In genomic region chr11:86798988-86799387, GRCh38 we compare ENCODE assay signal across 11 cellular contexts. TPM values are rescaled to one million over a fixed set of nuclear protein-coding genes. Genes with fewer than 3 reads are reported as not detected.
A peak's percentile ranks its signal among the peaks of the same experiment; 100 is the strongest.
DNase-seq lines count a peak whose midpoint lies in the region; ATAC-seq, FAIRE-seq and TF ChIP-seq lines count a peak whose summit lies in the region.
"Had no signal": no experiment of that assay in that cellular context is flagged by ENCODE, and none has a peak within 500 bp of the region (broad histone marks: within the 10 kb centered on the region; RNA-seq: fewer than 3 reads in every experiment).

No MANE protein-coding gene starts in this region.

- peak overlapping the region; percentile 9 for H2AFZ ChIP-seq in smooth muscle cell (ENCODE audit: low read depth)

- FAIRE-seq in kidney (lab: Jason Lieb, UNC): no peak

- DNase-seq in HFFc6: peak; percentile 70
- peak; percentile 78 for DNase-seq in amniotic stem cell (lab: John Stamatoyannopoulos, UW)
- peak; percentile 37 for DNase-seq in hepatic stellate cell (ENCODE audit: low spot score)
- no peak for DNase-seq in smooth muscle cell (lab: John Stamatoyannopoulos, UW; ENCODE audit: unreplicated experiment)
- DNase-seq in SK-N-DZ (ENCODE audit: low spot score): no peak
- DNase-seq in kidney: no peak
- DNase-seq: DMS79; left ventricle myocardium inferior; MV-4-11; stimulated activated naive B cell treated with anti-CD40 and anti-IgM and Interleukin-4, amounts not matched to agents 10 μg/mL and 1 μg/mL and 100 μg/mL, for 72 hours had no signal

- peaks cover 5% of the 10 kb centered on the region; the same call in 1 of the 2 replicates for H3K27me3 Mint-ChIP-seq in HFFc6 (ENCODE audit: insufficient read depth)

- no peaks in the 10 kb centered on the region for H4K20me1 ChIP-seq in smooth muscle cell (ENCODE audit: low read depth)

- H3K4me3 ChIP-seq in smooth muscle cell: no peak overlapping the region
- H3K4me3 ChIP-seq in kidney (ENCODE audit: low read length in 2 of 2): no peak overlapping the region

- peaks cover 30% of the 10 kb centered on the region for H3F3A ChIP-seq in smooth muscle cell (ENCODE audit: low read depth)

- H3K9me3 ChIP-seq in smooth muscle cell (replicated peaks; ENCODE audit: low read depth): no peaks in the 10 kb centered on the region
- H3K9me3 ChIP-seq in kidney (ENCODE audit: control insufficient read depth in 1 of 2, low read length in 2 of 2): no peaks in the 10 kb centered on the region
- H3K9me3 ChIP-seq: left ventricle myocardium inferior had no signal

- ATAC-seq in GM21367 (IDR thresholded peaks at IDR 0.05; ENCODE audit: unreplicated experiment): no peak
- ATAC-seq: stimulated activated naive B cell treated with anti-CD40 and anti-IgM and Interleukin-4, amounts not matched to agents 10 μg/mL and 1 μg/mL and 100 μg/mL, for 72 hours had no signal

- peaks cover 32% of the 10 kb centered on the region for H3K79me2 ChIP-seq in smooth muscle cell (ENCODE audit: low read depth)

- TF ChIP-seq CTCF in HFFc6 (IDR thresholded peaks at IDR 0.05) (0 out of 2 replicates have a peak, but pooled peaks have one; percentile 1), smooth muscle cell (IDR thresholded peaks at IDR 0.05; ENCODE audit: borderline replicate concordance, insufficient read depth, poor library complexity, severe bottlenecking) (no peak), kidney (IDR thresholded peaks at IDR 0.05; ENCODE audit: borderline replicate concordance, extremely low read depth, insufficient read depth) (no peak)

- H3K4me3 Mint-ChIP-seq in HFFc6: peak overlapping the region; percentile 73; the same call in 1 of the 2 replicates

- WGBS in smooth muscle cell (ENCODE audit: low lambda C conversion rate): 8% methylated on average over 5 of the region's 5 CpGs

- peaks cover 9% of the 10 kb centered on the region; the same call in 1 of the 2 replicates for H3K36me3 Mint-ChIP-seq in HFFc6 (ENCODE audit: low read depth)
- H3K36me3 Mint-ChIP-seq: stimulated activated naive B cell treated with anti-CD40 and anti-IgM and Interleukin-4, amounts not matched to agents 10 μg/mL and 1 μg/mL and 100 μg/mL, for 72 hours had no signal

- H3K4me1 ChIP-seq in smooth muscle cell (ENCODE audit: low read depth): peaks cover 39% of the 10 kb centered on the region
- peaks cover 2 to 8% of the 10 kb centered on the region in 2 donors for H3K4me1 ChIP-seq in kidney (ENCODE audit: control insufficient read depth in 1 of 2, insufficient read depth in 1 of 2, low read depth in 1 of 2, low read length in 2 of 2)

- H3K9me3 Mint-ChIP-seq in HFFc6: no peaks in the 10 kb centered on the region
- H3K9me3 Mint-ChIP-seq: stimulated activated naive B cell treated with anti-CD40 and anti-IgM and Interleukin-4, amounts not matched to agents 10 μg/mL and 1 μg/mL and 100 μg/mL, for 72 hours had no signal

- intact Hi-C loops in kidney (cut with DNase I): no loop called here

- H3K36me3 ChIP-seq in smooth muscle cell (ENCODE audit: low read depth) (no peaks in the 10 kb centered on the region), kidney (ENCODE audit: control insufficient read depth in 1 of 2, insufficient read depth in 2 of 2, low read length in 2 of 2) (no peaks in the 10 kb centered on the region)
- H3K36me3 ChIP-seq: left ventricle myocardium inferior had no signal

- no peaks in the 10 kb centered on the region for H3K27me3 ChIP-seq in smooth muscle cell (ENCODE audit: low read depth)

- peak overlapping the region; percentile 60 for H3K27ac Mint-ChIP-seq in HFFc6
- H3K27ac Mint-ChIP-seq: stimulated activated naive B cell treated with anti-CD40 and anti-IgM and Interleukin-4, amounts not matched to agents 10 μg/mL and 1 μg/mL and 100 μg/mL, for 72 hours had no signal

- peak overlapping the region; percentile 95 for H3K4me2 ChIP-seq in smooth muscle cell

- H3K27ac ChIP-seq in smooth muscle cell (ENCODE audit: low read depth) (peak overlapping the region; percentile 77), kidney (ENCODE audit: low read depth in 2 of 2, low read length in 2 of 2) (no peak overlapping the region)
- H3K27ac ChIP-seq: left ventricle myocardium inferior had no signal

- H3K4me1 Mint-ChIP-seq in HFFc6 (ENCODE audit: low read depth): peaks cover 47% of the 10 kb centered on the region

- H3K9ac ChIP-seq in smooth muscle cell (ENCODE audit: low read depth): no peak overlapping the region
- no peak overlapping the region for H3K9ac ChIP-seq in kidney (ENCODE audit: low read length in 2 of 2)

RNA-seq across cellular contexts. Expression of gene PRSS23, which starts 1.4 kb away (rescaled TPM):
- 100 to 1,000 TPM; 192 to 356 (median 243) TPM for total RNA-seq in HFFc6 (2021; fragmentation: NEBNext Ultra II Directional; extraction: Animal tissue kit (Norgen Biotek cat#: 25700))
- total RNA-seq in smooth muscle cell: 123 and 132 TPM in 2 replicates
- polyA plus RNA-seq in smooth muscle cell: 156 and 223 TPM in 2 replicates
- 3.0 and 5.2 TPM in 2 replicates for polyA plus RNA-seq in SK-N-DZ (2014; cell fraction: cytosol; rRNA removed)
- 0.87 and 1.3 TPM in 2 replicates for polyA plus RNA-seq in SK-N-DZ (2014; cell fraction: nucleus; rRNA removed)
- total RNA-seq in kidney: 54.6 TPM
- polyA plus RNA-seq in kidney (ENCODE audit: insufficient read depth, low read depth, low replicate concordance): 53.4 TPM

Comparison
In these comparisons a context has a peak if more than half of its experiments do, and no peak if none do; other contexts are left out.
1. DNase-seq: peak in HFFc6 (single experiment), amniotic stem cell (single experiment) and hepatic stellate cell (single experiment); none in smooth muscle cell (single experiment), SK-N-DZ (single experiment) and kidney (single experiment).